26 cellular contexts compared by ENCODE assay signal in genomic region chr4:90174622-90175023, GRCh38. TPM values are rescaled to one million over a fixed set of nuclear protein-coding genes. Genes with fewer than 3 reads are reported as not detected.
DNase-seq lines count a peak whose midpoint lies in the region; ATAC-seq, FAIRE-seq and TF ChIP-seq lines count a peak whose summit lies in the region.
"Had no signal": no experiment of that assay in that cellular context is flagged by ENCODE, and none has a peak within 500 bp of the region (broad histone marks: within the 10 kb centered on the region; RNA-seq: fewer than 3 reads in every experiment).

No MANE protein-coding gene starts in this region.

- no peak for TF ChIP-seq CTCF in bronchial epithelial cell (IDR thresholded peaks at IDR 0.05; ENCODE audit: insufficient read depth, low read length, severe bottlenecking)
- TF ChIP-seq CTCF in left lung (IDR thresholded peaks at IDR 0.05), result no peak
- no peak for TF ChIP-seq CTCF in type B pancreatic cell (conservative IDR thresholded peaks at IDR 0.05)
- TF ChIP-seq CTCF in sigmoid colon (IDR thresholded peaks at IDR 0.05), result no peak

- no peak for FAIRE-seq in bronchial epithelial cell (lab: Jason Lieb, UNC)
- FAIRE-seq: A204.1, K562, RCC 7860 had no signal

- H3K9me3 Mint-ChIP-seq in type B pancreatic cell, result peaks cover 11% of the 10 kb centered on the region
- H3K9me3 Mint-ChIP-seq: activated B cell treated with CpG ODN at 0.5 μM for 24 hours had no signal

- H3K36me3 ChIP-seq in bronchial epithelial cell (ENCODE audit: control insufficient read depth, insufficient read depth, low read length) (no peaks in the 10 kb centered on the region), left lung (no peaks in the 10 kb centered on the region), H7 (replicated peaks; ENCODE audit: control insufficient read depth, insufficient read depth, low read length) (no peaks in the 10 kb centered on the region), sigmoid colon (no peaks in the 10 kb centered on the region)
- H3K36me3 ChIP-seq: gastrocnemius medialis had no signal

- no peak for TF ChIP-seq POLR2A in sigmoid colon (IDR thresholded peaks at IDR 0.05)

- peak overlapping the region; percentile 51 for H3K4me3 Mint-ChIP-seq in type B pancreatic cell
- H3K4me3 Mint-ChIP-seq: activated B cell treated with CpG ODN at 0.5 μM for 24 hours; activated CD8-positive, alpha-beta T cell treated with anti-CD3 and anti-CD28 coated beads, Interleukin-2, amount 10 ng/mL, durations not matched to agents 7 days and 5 days; activated T-cell treated with anti-CD3 and anti-CD28 coated beads, Interleukin-2, amount 50 U/mL, for 24 hours; B cell had no signal

- no peak overlapping the region for H3K4me3 ChIP-seq in bronchial epithelial cell (ENCODE audit: low read depth, low read length)
- no peak overlapping the region for H3K4me3 ChIP-seq in left lung
- no peak overlapping the region for H3K4me3 ChIP-seq in H7 (ENCODE audit: insufficient read depth, low read depth, low read length)
- no peak overlapping the region for H3K4me3 ChIP-seq in sigmoid colon
- H3K4me3 ChIP-seq: dorsolateral prefrontal cortex, gastrocnemius medialis, K562, psoas muscle had no signal

- peaks cover 3% of the 10 kb centered on the region for H3K36me3 Mint-ChIP-seq in type B pancreatic cell

- 56 to 74% methylated on average over 3 of the region's 3 CpGs for WGBS in sigmoid colon, 2 donors

- peak; percentile 95 for ATAC-seq in left lung
- no peak for ATAC-seq in HG02759 (IDR thresholded peaks at IDR 0.05; ENCODE audit: unreplicated experiment)
- ATAC-seq: activated CD8-positive, alpha-beta T cell treated with anti-CD3 and anti-CD28 coated beads, Interleukin-2, amount 10 ng/mL, durations not matched to agents 7 days and 5 days; gastrocnemius medialis; K562; left lobe of liver; psoas muscle; SK-N-SH treated with all-trans-retinoic acid at 6 μM for 48 hours had no signal

- H3K27me3 Mint-ChIP-seq in type B pancreatic cell, result no peaks in the 10 kb centered on the region
- H3K27me3 Mint-ChIP-seq: activated B cell treated with CpG ODN at 0.5 μM for 24 hours; activated T-cell treated with anti-CD3 and anti-CD28 coated beads, Interleukin-2, amount 50 U/mL, for 24 hours; B cell had no signal

- H3K9me3 ChIP-seq in left lung (no peaks in the 10 kb centered on the region), sigmoid colon (no peaks in the 10 kb centered on the region)
- H3K9me3 ChIP-seq: gastrocnemius medialis, psoas muscle had no signal

- H3K27me3 ChIP-seq in bronchial epithelial cell (ENCODE audit: control insufficient read depth, insufficient read depth, low read length) (no peaks in the 10 kb centered on the region), left lung (no peaks in the 10 kb centered on the region), H7 (ENCODE audit: control insufficient read depth, insufficient read depth, low read length) (no peaks in the 10 kb centered on the region), sigmoid colon (no peaks in the 10 kb centered on the region)
- H3K27me3 ChIP-seq: dorsolateral prefrontal cortex, gastrocnemius medialis had no signal

- DNase-seq in SIG-M5 treated with dmso at 0.1 percent for 504 hours (lab: John Stamatoyannopoulos, UW; ENCODE audit: unreplicated experiment) (peak; percentile 69), SIG-M5 (lab: John Stamatoyannopoulos, UW) (no peak), bronchial epithelial cell (ENCODE audit: low read depth) (peak; percentile 97), left lung (no peak), type B pancreatic cell (ENCODE audit: extremely low spot score, unreplicated experiment) (no peak), H7 (no peak), sigmoid colon (no peak)
- DNase-seq: activated B cell treated with CpG ODN at 0.5 μM for 24 hours; activated CD8-positive, alpha-beta T cell treated with anti-CD3 and anti-CD28 coated beads, Interleukin-2, amount 10 ng/mL, durations not matched to agents 7 days and 5 days; activated naive CD4-positive, alpha-beta T cell treated with anti-CD3 and anti-CD28 coated beads, Interleukin-2, amount 50 U/mL, for 16 hours; activated T-cell treated with anti-CD3 and anti-CD28 coated beads, Interleukin-2, amount 50 U/mL, for 24 hours; anterior cingulate cortex; central memory CD4-positive, alpha-beta T cell; COR-L47; dorsolateral prefrontal cortex; EL; gastrocnemius medialis; psoas muscle; stimulated activated CD4-positive, alpha-beta T cell treated with anti-CD3 and anti-CD28 coated beads, Interleukin-4, amount 100 ng/mL, for 4 hours had no signal

- peak overlapping the region in 1 of 2 donors; percentile 5 for H3K27ac ChIP-seq in left lung
- no peak overlapping the region for H3K27ac ChIP-seq in sigmoid colon
- H3K27ac ChIP-seq: dorsolateral prefrontal cortex, gastrocnemius medialis, psoas muscle had no signal

- intact Hi-C loops in left lung (cut with DNase I), result no loop called here
- intact Hi-C loops in sigmoid colon (cut with DNase I), result no loop called here

- no peaks in the 10 kb centered on the region for H3K4me1 Mint-ChIP-seq in type B pancreatic cell (ENCODE audit: unreplicated experiment)
- H3K4me1 Mint-ChIP-seq: activated B cell treated with CpG ODN at 0.5 μM for 24 hours, B cell had no signal

- H3K4me1 ChIP-seq in left lung (no peaks in the 10 kb centered on the region), sigmoid colon (no peaks in the 10 kb centered on the region)
- H3K4me1 ChIP-seq: gastrocnemius medialis, psoas muscle had no signal

- no peak for TF ChIP-seq EP300 in sigmoid colon (IDR thresholded peaks at IDR 0.05)

- H3K27ac Mint-ChIP-seq in type B pancreatic cell, result peak overlapping the region; percentile 89
- H3K27ac Mint-ChIP-seq: activated B cell treated with CpG ODN at 0.5 μM for 24 hours; activated CD8-positive, alpha-beta T cell treated with anti-CD3 and anti-CD28 coated beads, Interleukin-2, amount 10 ng/mL, durations not matched to agents 7 days and 5 days; activated T-cell treated with anti-CD3 and anti-CD28 coated beads, Interleukin-2, amount 50 U/mL, for 24 hours; B cell had no signal

RNA-seq across cellular contexts. Expression of gene CCSER1, which starts 47.4 kb away (rescaled TPM):
- 6.6 and 10.9 TPM in 2 replicates for total RNA-seq in bronchial epithelial cell
- total RNA-seq in left lung, result 1 to 10 TPM; 5.2 to 9.0 TPM
- total RNA-seq in type B pancreatic cell (ENCODE audit: low replicate concordance), result 18.1 and 25.5 TPM in 2 replicates
- total RNA-seq in H7 (2014; rRNA removed; shearing (Covaris generic)), result 0.67 and 1.1 TPM in 2 replicates
- 1 to 10 TPM; 1.6 to 5.2 (median 3.0) TPM for total RNA-seq in sigmoid colon
- polyA plus RNA-seq in sigmoid colon, result 1 to 10 TPM; 3.7 to 7.2 (median 4.4) TPM
- total RNA-seq: activated CD8-positive, alpha-beta T cell treated with anti-CD3 and anti-CD28 coated beads, Interleukin-2, amount 10 ng/mL, durations not matched to agents 7 days and 5 days; K562 had no signal
- polyA plus RNA-seq: K562 had no signal

Comparison
In these comparisons a context has a peak if more than half of its experiments do, and no peak if none do; other contexts are left out.
1. DNase-seq: peak in SIG-M5 treated with dmso at 0.1 percent for 504 hours (single experiment) and bronchial epithelial cell (single experiment); none in SIG-M5 (single experiment), left lung (0 of 2), type B pancreatic cell (single experiment), H7 (single experiment) and sigmoid colon (single experiment).